In the genomic region with DNA sequence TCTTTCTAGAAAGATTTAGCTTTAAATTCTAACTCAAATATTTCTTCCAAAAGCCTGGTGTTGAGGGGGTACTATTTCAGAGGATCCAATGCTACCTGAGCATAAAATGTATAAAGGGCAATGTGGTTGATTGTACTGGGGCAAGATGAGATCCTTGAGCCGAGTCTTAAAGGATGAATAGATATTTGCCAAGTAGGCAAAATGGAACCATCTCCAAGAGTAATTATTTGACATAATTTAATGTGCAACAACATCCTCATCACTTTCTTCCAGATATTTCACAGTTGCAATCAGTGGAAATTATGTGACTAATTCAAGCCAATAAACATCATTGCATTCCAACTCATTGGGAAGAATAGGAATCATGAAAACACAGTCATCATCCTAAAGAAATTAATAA, we compare ENCODE assay signal across 16 cellular contexts. TPM values are rescaled to one million over a fixed set of nuclear protein-coding genes. Genes with fewer than 3 reads are reported as not detected.
A peak's percentile ranks its signal among the peaks of the same experiment; 100 is the strongest.
DNase-seq lines count a peak whose midpoint lies in the region; ATAC-seq, FAIRE-seq and TF ChIP-seq lines count a peak whose summit lies in the region.
"Had no signal": no experiment of that assay in that cellular context is flagged by ENCODE, and none has a peak within 500 bp of the region (broad histone marks: within the 10 kb centered on the region; RNA-seq: fewer than 3 reads in every experiment).

No MANE protein-coding gene starts in this region.

- no peak overlapping the region for H3K27ac Mint-ChIP-seq in naive thymus-derived CD8-positive, alpha-beta T cell
- H3K27ac Mint-ChIP-seq: CD14-positive monocyte; CD4-positive, alpha-beta memory T cell had no signal

- no peaks in the 10 kb centered on the region for H3K79me2 ChIP-seq in SK-N-SH (ENCODE audit: insufficient read depth)

- no peaks in the 10 kb centered on the region for H3K36me3 ChIP-seq in SK-N-SH (replicated peaks in 1 of 2; ENCODE audit: control insufficient read depth in 1 of 2, insufficient read depth in 2 of 2, low read length in 1 of 2)
- H3K36me3 ChIP-seq: BLaER1 had no signal

- H3K4me2 ChIP-seq in SK-N-SH: no peak overlapping the region
- H3K4me2 ChIP-seq: BLaER1 had no signal

- no peak overlapping the region for H3K9ac ChIP-seq in SK-N-SH
- H3K9ac ChIP-seq: BLaER1 had no signal

- no peak overlapping the region for H3K4me3 Mint-ChIP-seq in naive thymus-derived CD8-positive, alpha-beta T cell
- H3K4me3 Mint-ChIP-seq: CD14-positive monocyte; CD4-positive, alpha-beta memory T cell had no signal

- 83% methylated on average over 1 of the region's 1 CpG for WGBS in SK-N-SH (ENCODE audit: low lambda C conversion rate)

- DNase-seq in SK-N-SH: no peak
- DNase-seq in H54 (ENCODE audit: insufficient read length, low spot score): no peak
- DNase-seq in RKO (ENCODE audit: low spot score): peak; percentile 57
- DNase-seq in SIG-M5 treated with dmso at 0.1 percent for 504 hours (lab: John Stamatoyannopoulos, UW; ENCODE audit: unreplicated experiment): no peak
- no peak for DNase-seq in stimulated activated CD4-positive, alpha-beta T cell treated with anti-CD3 and anti-CD28 coated beads, Interleukin-2, amount 100 ng/mL, for 24 hours
- no peak for DNase-seq in naive thymus-derived CD8-positive, alpha-beta T cell
- DNase-seq: CD4-positive, alpha-beta memory T cell; DMS79 treated with DMSO at 0.1 percent for 48 hours; EL; HCEC 1CT had no signal

- H3K9me3 Mint-ChIP-seq in naive thymus-derived CD8-positive, alpha-beta T cell: no peaks in the 10 kb centered on the region

- no peaks in the 10 kb centered on the region for H3K4me1 Mint-ChIP-seq in naive thymus-derived CD8-positive, alpha-beta T cell
- H3K4me1 Mint-ChIP-seq: CD14-positive monocyte; CD4-positive, alpha-beta memory T cell had no signal

- TF ChIP-seq EP300 in SK-N-SH (IDR thresholded peaks at IDR 0.05; ENCODE audit: borderline replicate concordance in 1 of 2, low read depth in 1 of 2, low read length in 1 of 2): no peak

- no peak for TF ChIP-seq CTCF in SK-N-SH (IDR thresholded peaks at IDR 0.05)

- peaks cover 4 to 16% (median 5%) of the 10 kb centered on the region in 5 donors for H3K27me3 Mint-ChIP-seq in naive thymus-derived CD8-positive, alpha-beta T cell

- no peaks in the 10 kb centered on the region for H3K9me3 ChIP-seq in SK-N-SH
- H3K9me3 ChIP-seq: BLaER1 had no signal

- POLR2A ChIA-PET in SK-N-SH (lab: Yijun Ruan, JAX): no interaction called here
- POLR2A ChIA-PET in naive thymus-derived CD8-positive, alpha-beta T cell (lab: Charles Lee): no interaction called here

- peaks cover 36% of the 10 kb centered on the region for H3F3A ChIP-seq in SK-N-SH (replicated peaks; ENCODE audit: insufficient read depth)

- ATAC-seq in SK-N-SH treated with all-trans-retinoic acid at 6 μM for 48 hours: no peak
- no peak for ATAC-seq in naive thymus-derived CD8-positive, alpha-beta T cell
- ATAC-seq: GM12878 had no signal

- 0 out of 2 replicates have a peak overlapping the region, but pooled peaks have one; percentile 37 for H2AFZ ChIP-seq in SK-N-SH (ENCODE audit: low read depth)

- H4K20me1 ChIP-seq in SK-N-SH (ENCODE audit: insufficient read depth): no peaks in the 10 kb centered on the region
- H4K20me1 ChIP-seq: BLaER1 had no signal

- H3K27ac ChIP-seq in SK-N-SH (ENCODE audit: low read depth in 2 of 2, low read length in 1 of 2): peak overlapping the region in 1 of 2 experiments; percentile 100; a peak in 2 of 4 replicates
- H3K27ac ChIP-seq: 22Rv1, BLaER1 had no signal

- peak; percentile 50 for FAIRE-seq in H54 (lab: Jason Lieb, UNC)
- FAIRE-seq: GM12878, GM19239 had no signal

- no peak for TF ChIP-seq RAD21 in SK-N-SH (IDR thresholded peaks at IDR 0.05; ENCODE audit: low read length)

- CTCF ChIA-PET in SK-N-SH (lab: Yijun Ruan, JAX): no interaction called here

- no peak for TF ChIP-seq POLR2A in H54 (IDR thresholded peaks at IDR 0.05; ENCODE audit: low read depth, low read length)

- no peaks in the 10 kb centered on the region for H3K9me2 ChIP-seq in SK-N-SH

- H3K27me3 ChIP-seq in SK-N-SH (ENCODE audit: insufficient read depth): no peaks in the 10 kb centered on the region
- H3K27me3 ChIP-seq: BLaER1 had no signal

- H3K4me3 ChIP-seq in SK-N-SH (ENCODE audit: low read depth in 2 of 2, low read length in 1 of 2): no peak overlapping the region
- H3K4me3 ChIP-seq: BLaER1, GM12878 had no signal

- peaks cover 10 to 26% of the 10 kb centered on the region in 2 experiments; a peak in 3 of 4 replicates for H3K4me1 ChIP-seq in SK-N-SH (ENCODE audit: control insufficient read depth in 1 of 2, insufficient read depth in 2 of 2, low read depth in 1 of 2, low read length in 1 of 2)
- H3K4me1 ChIP-seq: BLaER1 had no signal

- no peaks in the 10 kb centered on the region for H3K36me3 Mint-ChIP-seq in naive thymus-derived CD8-positive, alpha-beta T cell
- H3K36me3 Mint-ChIP-seq: CD14-positive monocyte; CD4-positive, alpha-beta memory T cell had no signal

TF ChIP-seq in SK-N-SH, 30 proteins besides CTCF, POLR2A, EP300 and RAD21 (continues in another document):
- TF ChIP-seq MXI1 (IDR thresholded peaks at IDR 0.05; ENCODE audit: low read depth, low read length) (no peak), FOSL2 (IDR thresholded peaks at IDR 0.05; ENCODE audit: borderline replicate concordance, low read depth) (no peak), RCOR1 (IDR thresholded peaks at IDR 0.05; ENCODE audit: low read length) (no peak), FOXM1 (IDR thresholded peaks at IDR 0.05; ENCODE audit: low read depth) (no peak), JUND (IDR thresholded peaks at IDR 0.05) (no peak)
- TF ChIP-seq, protein P1, sequence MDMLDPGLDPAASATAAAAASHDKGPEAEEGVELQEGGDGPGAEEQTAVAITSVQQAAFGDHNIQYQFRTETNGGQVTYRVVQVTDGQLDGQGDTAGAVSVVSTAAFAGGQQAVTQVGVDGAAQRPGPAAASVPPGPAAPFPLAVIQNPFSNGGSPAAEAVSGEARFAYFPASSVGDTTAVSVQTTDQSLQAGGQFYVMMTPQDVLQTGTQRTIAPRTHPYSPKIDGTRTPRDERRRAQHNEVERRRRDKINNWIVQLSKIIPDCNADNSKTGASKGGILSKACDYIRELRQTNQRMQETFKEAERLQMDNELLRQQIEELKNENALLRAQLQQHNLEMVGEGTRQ (IDR thresholded peaks at IDR 0.05; ENCODE audit: borderline replicate concordance, low read depth, low read length): no peak

TF ChIP-seq in SK-N-SH treated with all-trans-retinoic acid at 6 μM for 48 hours, 23 proteins besides CTCF, POLR2A, EP300 and RAD21:
- TF ChIP-seq GLIS3 (CRISPR knock-in tag; IDR thresholded peaks at IDR 0.05) (no peak), SNAI2 (CRISPR knock-in tag; IDR thresholded peaks at IDR 0.05) (no peak)
- TF ChIP-seq, protein P2, sequence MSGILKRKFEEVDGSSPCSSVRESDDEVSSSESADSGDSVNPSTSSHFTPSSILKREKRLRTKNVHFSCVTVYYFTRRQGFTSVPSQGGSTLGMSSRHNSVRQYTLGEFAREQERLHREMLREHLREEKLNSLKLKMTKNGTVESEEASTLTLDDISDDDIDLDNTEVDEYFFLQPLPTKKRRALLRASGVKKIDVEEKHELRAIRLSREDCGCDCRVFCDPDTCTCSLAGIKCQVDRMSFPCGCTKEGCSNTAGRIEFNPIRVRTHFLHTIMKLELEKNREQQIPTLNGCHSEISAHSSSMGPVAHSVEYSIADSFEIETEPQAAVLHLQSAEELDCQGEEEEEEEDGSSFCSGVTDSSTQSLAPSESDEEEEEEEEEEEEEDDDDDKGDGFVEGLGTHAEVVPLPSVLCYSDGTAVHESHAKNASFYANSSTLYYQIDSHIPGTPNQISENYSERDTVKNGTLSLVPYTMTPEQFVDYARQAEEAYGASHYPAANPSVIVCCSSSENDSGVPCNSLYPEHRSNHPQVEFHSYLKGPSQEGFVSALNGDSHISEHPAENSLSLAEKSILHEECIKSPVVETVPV (CRISPR knock-in tag; IDR thresholded peaks at IDR 0.05): no peak
- TF ChIP-seq, protein P3, sequence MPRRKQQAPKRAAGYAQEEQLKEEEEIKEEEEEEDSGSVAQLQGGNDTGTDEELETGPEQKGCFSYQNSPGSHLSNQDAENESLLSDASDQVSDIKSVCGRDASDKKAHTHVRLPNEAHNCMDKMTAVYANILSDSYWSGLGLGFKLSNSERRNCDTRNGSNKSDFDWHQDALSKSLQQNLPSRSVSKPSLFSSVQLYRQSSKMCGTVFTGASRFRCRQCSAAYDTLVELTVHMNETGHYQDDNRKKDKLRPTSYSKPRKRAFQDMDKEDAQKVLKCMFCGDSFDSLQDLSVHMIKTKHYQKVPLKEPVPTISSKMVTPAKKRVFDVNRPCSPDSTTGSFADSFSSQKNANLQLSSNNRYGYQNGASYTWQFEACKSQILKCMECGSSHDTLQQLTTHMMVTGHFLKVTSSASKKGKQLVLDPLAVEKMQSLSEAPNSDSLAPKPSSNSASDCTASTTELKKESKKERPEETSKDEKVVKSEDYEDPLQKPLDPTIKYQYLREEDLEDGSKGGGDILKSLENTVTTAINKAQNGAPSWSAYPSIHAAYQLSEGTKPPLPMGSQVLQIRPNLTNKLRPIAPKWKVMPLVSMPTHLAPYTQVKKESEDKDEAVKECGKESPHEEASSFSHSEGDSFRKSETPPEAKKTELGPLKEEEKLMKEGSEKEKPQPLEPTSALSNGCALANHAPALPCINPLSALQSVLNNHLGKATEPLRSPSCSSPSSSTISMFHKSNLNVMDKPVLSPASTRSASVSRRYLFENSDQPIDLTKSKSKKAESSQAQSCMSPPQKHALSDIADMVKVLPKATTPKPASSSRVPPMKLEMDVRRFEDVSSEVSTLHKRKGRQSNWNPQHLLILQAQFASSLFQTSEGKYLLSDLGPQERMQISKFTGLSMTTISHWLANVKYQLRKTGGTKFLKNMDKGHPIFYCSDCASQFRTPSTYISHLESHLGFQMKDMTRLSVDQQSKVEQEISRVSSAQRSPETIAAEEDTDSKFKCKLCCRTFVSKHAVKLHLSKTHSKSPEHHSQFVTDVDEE (CRISPR knock-in tag; IDR thresholded peaks at IDR 0.05): no peak

RNA-seq across cellular contexts. Expression of a gene that starts 30.2 kb away (rescaled TPM):
- 124 and 193 TPM in 2 replicates for polyA plus RNA-seq in SK-N-SH (2012; rRNA removed)
- 212 and 232 TPM in 2 replicates for polyA plus RNA-seq in SK-N-SH (2012; cell fraction: cytosol; rRNA removed)
- 79.0 and 164 TPM in 2 replicates for polyA plus RNA-seq in SK-N-SH (2012; cell fraction: nucleus; rRNA removed)
- total RNA-seq in naive thymus-derived CD8-positive, alpha-beta T cell: not detected
- polyA plus RNA-seq in naive thymus-derived CD8-positive, alpha-beta T cell: not detected
- total RNA-seq: CD4-positive, alpha-beta memory T cell; GM12878 had no signal
- polyA plus RNA-seq: CD14-positive monocyte; CD4-positive, alpha-beta memory T cell had no signal

Comparison
In these comparisons a context has a peak if more than half of its experiments do, and no peak if none do; other contexts are left out.
1. RNA of a gene that starts 30.2 kb away (polyA plus RNA-seq): 79.0 to 232 TPM in SK-N-SH; not detected in naive thymus-derived CD8-positive, alpha-beta T cell; every median in the first group is over 10 times any median in the second.